ENCODE assay signal across 29 cellular contexts in the genomic region with DNA sequence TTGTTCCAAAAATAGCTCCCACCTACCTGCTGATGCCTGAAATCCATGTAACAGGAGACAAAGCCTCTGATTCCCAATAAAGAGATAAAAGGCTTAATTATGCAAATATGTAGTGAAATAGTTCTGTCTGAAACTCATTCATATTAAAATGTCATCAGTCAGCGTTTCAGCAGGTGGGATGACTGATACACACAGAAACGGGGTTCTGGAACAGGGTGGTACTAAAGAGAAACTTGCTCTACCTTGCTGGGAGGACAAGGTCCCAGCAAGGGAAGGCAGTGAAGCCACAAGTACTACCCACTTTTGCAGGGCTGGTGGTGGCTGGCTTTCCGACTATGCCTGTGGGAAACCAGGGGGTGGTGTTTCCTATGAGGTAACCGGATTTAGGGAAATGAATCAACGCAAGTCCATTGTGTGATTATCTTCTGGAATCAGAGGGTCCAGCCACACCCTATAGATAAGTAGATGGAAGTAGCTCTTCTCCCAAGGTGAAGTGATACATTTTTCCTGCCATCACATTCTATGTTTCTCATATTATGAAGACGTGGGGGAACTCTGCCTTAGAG.
DNase-seq lines count a peak whose midpoint lies in the region; ATAC-seq and TF ChIP-seq lines count a peak whose summit lies in the region.
"Had no signal": no experiment of that assay in that cellular context is flagged by ENCODE, and none has a peak within 500 bp of the region (broad histone marks: within the 10 kb centered on the region; RNA-seq: fewer than 3 reads in every experiment).

No MANE protein-coding gene starts in this region.

- DNase-seq in heart right ventricle, result no peak
- no peak for DNase-seq in cardiac septum (ENCODE audit: low spot score)
- DNase-seq in iPS DF 19.7 (ENCODE audit: low read depth, low spot score), result peak; percentile 30
- DNase-seq in testis, result no peak
- DNase-seq in thyroid gland, result no peak
- DNase-seq: activated CD8-positive, alpha-beta T cell treated with anti-CD3 and anti-CD28 coated beads, Interleukin-2, amount 10 ng/mL, durations not matched to agents 7 days and 5 days; activated naive CD4-positive, alpha-beta T cell treated with anti-CD3 and anti-CD28 coated beads, Interleukin-2, amount 10 ng/mL, durations not matched to agents 7 days and 5 days; adrenal gland; CD4-positive, alpha-beta memory T cell; effector CD8-positive, alpha-beta T cell; head of caudate nucleus; Karpas-422; kidney glomerular epithelial cell; NCI-H2029 treated with DMSO at 0.1 percent for 48 hours; NCI-H226; NCI-H774; right lobe of liver; SJCRH30; SW 1271 had no signal

- peak in 6 of 8 donors; percentile 41 to 81 (median 58) for ATAC-seq in heart right ventricle
- no peak for ATAC-seq in GM21619 (IDR thresholded peaks at IDR 0.05; ENCODE audit: unreplicated experiment)
- no peak for ATAC-seq in GM18498 (IDR thresholded peaks at IDR 0.05; ENCODE audit: unreplicated experiment)
- ATAC-seq: activated CD8-positive, alpha-beta T cell treated with anti-CD3 and anti-CD28 coated beads, Interleukin-2, amount 10 ng/mL, durations not matched to agents 7 days and 5 days; activated T-helper 17 cell treated with anti-CD3 and anti-CD28 coated beads, Interleukin-2, amount 50 U/mL, for 72 hours; HCT116; right lobe of liver had no signal

- H3K4me1 Mint-ChIP-seq in dendritic cell treated with granulocyte-macrophage colony-stimulating factor and Interleukin-4, amounts not matched to agents 40 ng/mL and 50 ng/mL, for 4 days (ENCODE audit: low read depth), result peaks cover 25% of the 10 kb centered on the region
- H3K4me1 Mint-ChIP-seq: activated naive CD4-positive, alpha-beta T cell treated with anti-CD3 and anti-CD28 coated beads, Interleukin-2, amount 10 ng/mL, durations not matched to agents 7 days and 5 days; activated T-helper 17 cell treated with anti-CD3 and anti-CD28 coated beads, Interleukin-2, amount 50 U/mL, for 72 hours; CD4-positive, alpha-beta memory T cell; memory B cell had no signal

- H3K27me3 Mint-ChIP-seq in dendritic cell treated with granulocyte-macrophage colony-stimulating factor and Interleukin-4, amounts not matched to agents 40 ng/mL and 50 ng/mL, for 4 days, result no peaks in the 10 kb centered on the region

- 70 to 72% methylated on average over 6 of the region's 6 CpGs for whole genome bisulfite sequencing in heart right ventricle, 2 donors
- 64 to 68% methylated on average over 6 of the region's 6 CpGs for WGBS in testis, 2 donors
- WGBS in thyroid gland, 2 donors, result 80 to 88% methylated on average over 6 of the region's 6 CpGs

- TF ChIP-seq POLR2A in testis (IDR thresholded peaks at IDR 0.05), result no peak
- no peak for TF ChIP-seq POLR2A in thyroid gland (IDR thresholded peaks at IDR 0.05)

- peak overlapping the region; percentile 42 for H3K27ac Mint-ChIP-seq in dendritic cell treated with granulocyte-macrophage colony-stimulating factor and Interleukin-4, amounts not matched to agents 40 ng/mL and 50 ng/mL, for 4 days
- H3K27ac Mint-ChIP-seq: activated CD8-positive, alpha-beta T cell treated with anti-CD3 and anti-CD28 coated beads, Interleukin-2, amount 10 ng/mL, durations not matched to agents 7 days and 5 days; activated naive CD4-positive, alpha-beta T cell treated with anti-CD3 and anti-CD28 coated beads, Interleukin-2, amount 10 ng/mL, durations not matched to agents 7 days and 5 days; activated T-helper 17 cell treated with anti-CD3 and anti-CD28 coated beads, Interleukin-2, amount 50 U/mL, for 72 hours; CD4-positive, alpha-beta memory T cell; memory B cell had no signal

- H3K27ac ChIP-seq in heart right ventricle (peak overlapping the region in 5 of 10 donors; percentile 9 to 61 (median 19)), testis (peak overlapping the region; percentile 11 to 78), thyroid gland (no peak overlapping the region)
- H3K27ac ChIP-seq: adrenal gland, parathyroid adenoma, right lobe of liver, SJCRH30, tibial nerve had no signal

- no peak overlapping the region for H3K4me3 Mint-ChIP-seq in dendritic cell treated with granulocyte-macrophage colony-stimulating factor and Interleukin-4, amounts not matched to agents 40 ng/mL and 50 ng/mL, for 4 days
- H3K4me3 Mint-ChIP-seq: activated CD8-positive, alpha-beta T cell treated with anti-CD3 and anti-CD28 coated beads, Interleukin-2, amount 10 ng/mL, durations not matched to agents 7 days and 5 days; activated naive CD4-positive, alpha-beta T cell treated with anti-CD3 and anti-CD28 coated beads, Interleukin-2, amount 10 ng/mL, durations not matched to agents 7 days and 5 days; activated T-helper 17 cell treated with anti-CD3 and anti-CD28 coated beads, Interleukin-2, amount 50 U/mL, for 72 hours; brain; CD4-positive, alpha-beta memory T cell; memory B cell; neural crest cell had no signal

- H3K4me3 ChIP-seq in heart right ventricle (no peak overlapping the region), testis (no peak overlapping the region), thyroid gland (replicated peaks in 1 of 3) (no peak overlapping the region)
- H3K4me3 ChIP-seq: adrenal gland, right lobe of liver, SJCRH30, tibial nerve had no signal

- intact Hi-C loops in heart right ventricle (cut with DNase I) (no loop called here), cardiac septum (cut with DNase I) (no loop called here), testis (cut with DNase I; ENCODE audit: low total_unique reads) (no loop called here), thyroid gland (cut with DNase I) (no loop called here)
- intact Hi-C loops in dendritic cell treated with granulocyte-macrophage colony-stimulating factor and Interleukin-4, amounts not matched to agents 40 ng/mL and 50 ng/mL, for 4 days (cut with micrococcal nuclease), result no loop called here

- no peak for TF ChIP-seq CTCF in heart right ventricle (IDR thresholded peaks at IDR 0.05)
- TF ChIP-seq CTCF in testis (IDR thresholded peaks at IDR 0.05), result no peak
- no peak for TF ChIP-seq CTCF in thyroid gland (IDR thresholded peaks at IDR 0.05)

- H3K27me3 ChIP-seq in heart right ventricle (no peaks in the 10 kb centered on the region), testis (no peaks in the 10 kb centered on the region), thyroid gland (no peaks in the 10 kb centered on the region)
- H3K27me3 ChIP-seq: adrenal gland, right lobe of liver, SJCRH30, tibial nerve had no signal

- H3K36me3 ChIP-seq in heart right ventricle (no peaks in the 10 kb centered on the region), testis (ENCODE audit: low read depth, missing control alignments) (no peaks in the 10 kb centered on the region), thyroid gland (no peaks in the 10 kb centered on the region)
- H3K36me3 ChIP-seq: adrenal gland, right lobe of liver, SJCRH30, tibial nerve had no signal

- H3K36me3 Mint-ChIP-seq in dendritic cell treated with granulocyte-macrophage colony-stimulating factor and Interleukin-4, amounts not matched to agents 40 ng/mL and 50 ng/mL, for 4 days (ENCODE audit: low read depth), result no peaks in the 10 kb centered on the region
- H3K36me3 Mint-ChIP-seq: activated naive CD4-positive, alpha-beta T cell treated with anti-CD3 and anti-CD28 coated beads, Interleukin-2, amount 10 ng/mL, durations not matched to agents 7 days and 5 days; brain; CD4-positive, alpha-beta memory T cell; memory B cell had no signal

- H3K4me1 ChIP-seq in heart right ventricle (peaks cover 0 to 28% (median 6%) of the 10 kb centered on the region in 9 donors), testis (peaks cover 27% of the 10 kb centered on the region), thyroid gland (no peaks in the 10 kb centered on the region)
- H3K4me1 ChIP-seq: right lobe of liver had no signal

- peaks cover 19% of the 10 kb centered on the region for H3K9me3 Mint-ChIP-seq in dendritic cell treated with granulocyte-macrophage colony-stimulating factor and Interleukin-4, amounts not matched to agents 40 ng/mL and 50 ng/mL, for 4 days
- H3K9me3 Mint-ChIP-seq: activated naive CD4-positive, alpha-beta T cell treated with anti-CD3 and anti-CD28 coated beads, Interleukin-2, amount 10 ng/mL, durations not matched to agents 7 days and 5 days; activated T-helper 17 cell treated with anti-CD3 and anti-CD28 coated beads, Interleukin-2, amount 50 U/mL, for 72 hours had no signal

- H3K9me3 ChIP-seq in heart right ventricle, result peaks cover 0 to 2% (median 0%) of the 10 kb centered on the region in 11 donors
- no peaks in the 10 kb centered on the region for H3K9me3 ChIP-seq in testis
- no peaks in the 10 kb centered on the region for H3K9me3 ChIP-seq in thyroid gland
- H3K9me3 ChIP-seq: adrenal gland, right lobe of liver, SJCRH30, tibial nerve had no signal

Comparison
In these comparisons a context has a peak if more than half of its experiments do, and no peak if none do; other contexts are left out.
1. ATAC-seq: peak in heart right ventricle (6 of 8); none in GM21619 (single experiment) and GM18498 (single experiment).
2. H3K27ac ChIP-seq: peak in testis (2 of 2); none in thyroid gland (0 of 3).